7 cellular contexts compared by ENCODE assay signal in the genomic region with DNA sequence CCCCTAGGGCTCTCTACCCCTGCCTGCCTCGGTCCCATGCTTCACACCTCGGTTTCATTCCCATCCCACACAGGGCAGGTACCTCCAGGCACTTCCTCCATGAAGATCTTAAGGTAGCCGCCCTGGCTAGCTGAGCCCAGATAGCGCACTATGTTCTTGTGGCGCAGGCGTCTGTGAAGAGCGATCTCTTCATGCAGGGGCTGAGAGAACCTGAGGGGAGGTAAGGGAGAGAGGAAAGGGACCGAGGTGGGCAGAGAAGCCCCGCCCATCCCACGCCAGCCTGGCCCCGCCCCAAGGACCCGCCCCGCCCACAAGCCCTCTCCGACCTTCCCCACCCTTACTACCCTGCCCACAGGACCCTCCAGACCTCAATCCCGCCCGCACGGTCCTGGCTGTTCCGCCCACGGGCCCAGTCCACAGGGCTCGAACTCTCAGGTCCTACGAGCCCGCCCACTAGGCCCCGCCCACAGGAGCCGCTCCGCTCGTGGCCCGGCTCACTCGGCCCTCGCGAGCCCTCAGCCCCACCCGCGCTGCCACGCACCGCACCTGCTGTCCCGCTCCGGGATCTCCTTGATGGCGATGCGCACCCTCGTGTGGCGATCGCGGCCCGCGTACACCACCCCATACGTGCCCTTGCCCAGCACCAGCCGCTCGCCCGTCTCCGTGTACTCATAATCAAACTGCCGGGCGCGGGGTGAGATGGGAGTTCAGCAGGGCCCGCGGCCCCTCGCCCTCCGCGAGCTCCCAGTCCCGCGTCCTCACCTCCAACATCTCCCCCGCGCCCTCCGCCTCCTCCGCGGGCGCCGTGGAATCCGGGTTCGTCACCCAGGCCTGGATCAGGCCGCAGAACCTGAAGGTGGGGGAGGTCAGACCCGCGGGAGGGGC. TPM values are rescaled to one million over a fixed set of nuclear protein-coding genes. Genes with fewer than 3 reads are reported as not detected.
A peak's percentile ranks its signal among the peaks of the same experiment; 100 is the strongest.
DNase-seq lines count a peak whose midpoint lies in the region; TF ChIP-seq lines count a peak whose summit lies in the region.
"Had no signal": no experiment of that assay in that cellular context is flagged by ENCODE, and none has a peak within 500 bp of the region (broad histone marks: within the 10 kb centered on the region; RNA-seq: fewer than 3 reads in every experiment).

No MANE protein-coding gene starts in this region.

- H3K36me3 Mint-ChIP-seq in chondrocyte (ENCODE audit: low read depth), result peaks cover 44% of the 10 kb centered on the region

- no peaks in the 10 kb centered on the region for H3K27me3 ChIP-seq in sigmoid colon

- WGBS in sigmoid colon, 2 donors, result 30 to 46% methylated on average over 71 of the region's 71 CpGs

- H3K27ac ChIP-seq in sigmoid colon, result no peak overlapping the region

- no peak overlapping the region for H3K4me3 Mint-ChIP-seq in chondrocyte (ENCODE audit: unreplicated experiment)

- in situ Hi-C loops in ACHN (cut with HindIII; ENCODE audit: low pct_ligation_motif_present, low pct_unique_long_range_greater_than_20kb, low sequenced_read_pairs), result no loop called here

- H3K36me3 ChIP-seq in sigmoid colon, result peaks cover 24 to 83% (median 53%) of the 10 kb centered on the region in 4 donors

- no peak for TF ChIP-seq POLR2A in sigmoid colon (IDR thresholded peaks at IDR 0.05)

- peaks cover 12% of the 10 kb centered on the region for H3K4me1 Mint-ChIP-seq in chondrocyte (ENCODE audit: low read depth)

- no peak for TF ChIP-seq EP300 in sigmoid colon (IDR thresholded peaks at IDR 0.05)

- DNase-seq in NAMALWA (ENCODE audit: low spot score) (peak; percentile 46), chondrocyte (ENCODE audit: low spot score) (peak; percentile 92), sigmoid colon (no peak), NCI-H1105 treated with DMSO at 0.1 percent for 48 hours (lab: John Stamatoyannopoulos, UW) (no peak), ACHN (no peak), NCI-H526 treated with DMSO at 0.1 percent for 48 hours (lab: John Stamatoyannopoulos, UW) (no peak)
- DNase-seq: NCI-H2171 had no signal

- no peak overlapping the region for H3K27ac Mint-ChIP-seq in chondrocyte (ENCODE audit: unreplicated experiment)

- TF ChIP-seq CTCF in chondrocyte (IDR thresholded peaks at IDR 0.05) (no peak), sigmoid colon (IDR thresholded peaks at IDR 0.05) (no peak)

- H3K4me1 ChIP-seq in sigmoid colon, result peaks cover 0 to 36% (median 30%) of the 10 kb centered on the region in 4 donors

- no peaks in the 10 kb centered on the region for H3K9me3 Mint-ChIP-seq in chondrocyte (ENCODE audit: low read depth)

- H3K27me3 Mint-ChIP-seq in chondrocyte (ENCODE audit: low read depth), result no peaks in the 10 kb centered on the region

- intact Hi-C loops in sigmoid colon (cut with DNase I), result no loop called here

- peak overlapping the region in 3 of 4 donors; percentile 28 to 45 (median 40) for H3K4me3 ChIP-seq in sigmoid colon

- H3K9me3 ChIP-seq in sigmoid colon, result no peaks in the 10 kb centered on the region

RNA-seq across cellular contexts. Expression of a gene that starts 6.4 kb away (rescaled TPM):
- total RNA-seq in chondrocyte (42.0 to 54.0 TPM (median 50.3 TPM) in 3 replicates), sigmoid colon (10 to 100 TPM; 18.2 to 50.4 (median 26.8) TPM)
- polyA plus RNA-seq in sigmoid colon, result 10 to 100 TPM in 1 of 3 donors, 1 to 10 TPM in 2; 3.7 to 23.9 (median 9.0) TPM

RNA-seq across cellular contexts. Expression of a gene that starts 14.2 kb away (rescaled TPM):
- total RNA-seq in chondrocyte, result not detected in 3 replicates
- 1 to 10 TPM in 3 of 4 donors, under 1 TPM in 1; 0.49 to 4.5 (median 1.8) TPM for total RNA-seq in sigmoid colon
- 1 to 10 TPM; 1.2 to 4.6 (median 4.1) TPM for polyA plus RNA-seq in sigmoid colon

RNA-seq across cellular contexts. Expression of a gene that starts 18.6 kb away (rescaled TPM):
- total RNA-seq in chondrocyte (0.82 to 1.2 TPM (median 0.85 TPM) in 3 replicates), sigmoid colon (1 to 10 TPM in 1 of 4 donors, under 1 TPM in 2, not detected in 1; 0.54 to 1.5 (median 0.55) TPM)
- 10 to 100 TPM in 1 of 3 donors, 1 to 10 TPM in 2; 3.2 to 25.9 (median 9.0) TPM for polyA plus RNA-seq in sigmoid colon

RNA-seq across cellular contexts. Expression of a gene that starts 22.7 kb away (rescaled TPM):
- not detected in 3 replicates for total RNA-seq in chondrocyte
- not detected for total RNA-seq in sigmoid colon
- 1 to 10 TPM in 2 of 3 donors, not detected in 1; 1.2 to 1.9 TPM for polyA plus RNA-seq in sigmoid colon

RNA-seq across cellular contexts. Expression of a gene that starts 32.0 kb away (rescaled TPM):
- total RNA-seq in chondrocyte (0.26 to 0.56 TPM (median 0.32 TPM) in 3 replicates), sigmoid colon (1 to 10 TPM in 1 of 4 donors, under 1 TPM in 1, not detected in 2; 0.36 to 2.0 TPM)
- under 1 TPM in 1 of 3 donors, not detected in 2; 0.54 TPM for polyA plus RNA-seq in sigmoid colon

Comparison
In these comparisons a context has a peak if more than half of its experiments do, and no peak if none do; other contexts are left out.
1. DNase-seq: peak in NAMALWA (single experiment) and chondrocyte (single experiment); none in sigmoid colon (single experiment), NCI-H1105 treated with DMSO at 0.1 percent for 48 hours (single experiment), ACHN (single experiment) and NCI-H526 treated with DMSO at 0.1 percent for 48 hours (single experiment).